ENCODE assay signal across 1 cellular context in the genomic region with DNA sequence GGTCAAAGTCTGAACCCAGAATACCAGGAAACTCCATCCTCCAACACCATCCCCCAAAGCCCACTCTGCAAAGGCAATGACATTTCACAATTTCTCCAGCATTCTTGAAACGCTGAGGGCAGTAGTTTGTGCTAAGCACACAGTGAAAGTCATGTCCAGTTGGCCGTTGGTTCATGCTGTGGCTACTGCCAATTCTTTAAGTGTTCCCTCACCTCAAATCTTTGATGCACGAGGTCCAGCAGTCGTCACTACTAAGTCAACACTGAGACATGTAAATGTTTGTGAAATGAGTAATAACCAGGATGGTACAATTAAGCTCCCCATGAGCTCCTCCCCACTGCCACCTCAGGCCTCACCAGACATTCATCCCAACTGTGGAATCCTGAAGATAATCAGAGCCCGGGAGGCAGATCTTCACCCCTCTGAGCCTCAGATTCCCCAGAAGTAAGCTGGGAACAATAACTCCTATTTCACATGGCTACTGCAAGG.
A peak's percentile ranks its signal among the peaks of the same experiment; 100 is the strongest.
TF ChIP-seq lines count a peak whose summit lies in the region.

No MANE protein-coding gene starts in this region.

TF ChIP-seq in HepG2, 621 proteins besides CTCF, POLR2A, EP300 and RAD21 (continued from another document and continues in another):
- TF ChIP-seq, protein P1, sequence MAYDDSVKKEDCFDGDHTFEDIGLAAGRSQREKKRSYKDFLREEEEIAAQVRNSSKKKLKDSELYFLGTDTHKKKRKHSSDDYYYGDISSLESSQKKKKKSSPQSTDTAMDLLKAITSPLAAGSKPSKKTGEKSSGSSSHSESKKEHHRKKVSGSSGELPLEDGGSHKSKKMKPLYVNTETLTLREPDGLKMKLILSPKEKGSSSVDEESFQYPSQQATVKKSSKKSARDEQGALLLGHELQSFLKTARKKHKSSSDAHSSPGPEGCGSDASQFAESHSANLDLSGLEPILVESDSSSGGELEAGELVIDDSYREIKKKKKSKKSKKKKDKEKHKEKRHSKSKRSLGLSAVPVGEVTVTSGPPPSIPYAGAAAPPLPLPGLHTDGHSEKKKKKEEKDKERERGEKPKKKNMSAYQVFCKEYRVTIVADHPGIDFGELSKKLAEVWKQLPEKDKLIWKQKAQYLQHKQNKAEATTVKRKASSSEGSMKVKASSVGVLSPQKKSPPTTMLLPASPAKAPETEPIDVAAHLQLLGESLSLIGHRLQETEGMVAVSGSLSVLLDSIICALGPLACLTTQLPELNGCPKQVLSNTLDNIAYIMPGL (CRISPR knock-in tag; IDR thresholded peaks at IDR 0.05; ENCODE audit: borderline replicate concordance in 1 of 2, low read depth in 1 of 2) = peak in 1 of 2 experiments; percentile 39; a peak in 1 of 4 replicates
- TF ChIP-seq ASH2L (IDR thresholded peaks at IDR 0.05; ENCODE audit: insufficient read length, low read depth, low read length) = peak; percentile 84
- TF ChIP-seq, protein P2, sequence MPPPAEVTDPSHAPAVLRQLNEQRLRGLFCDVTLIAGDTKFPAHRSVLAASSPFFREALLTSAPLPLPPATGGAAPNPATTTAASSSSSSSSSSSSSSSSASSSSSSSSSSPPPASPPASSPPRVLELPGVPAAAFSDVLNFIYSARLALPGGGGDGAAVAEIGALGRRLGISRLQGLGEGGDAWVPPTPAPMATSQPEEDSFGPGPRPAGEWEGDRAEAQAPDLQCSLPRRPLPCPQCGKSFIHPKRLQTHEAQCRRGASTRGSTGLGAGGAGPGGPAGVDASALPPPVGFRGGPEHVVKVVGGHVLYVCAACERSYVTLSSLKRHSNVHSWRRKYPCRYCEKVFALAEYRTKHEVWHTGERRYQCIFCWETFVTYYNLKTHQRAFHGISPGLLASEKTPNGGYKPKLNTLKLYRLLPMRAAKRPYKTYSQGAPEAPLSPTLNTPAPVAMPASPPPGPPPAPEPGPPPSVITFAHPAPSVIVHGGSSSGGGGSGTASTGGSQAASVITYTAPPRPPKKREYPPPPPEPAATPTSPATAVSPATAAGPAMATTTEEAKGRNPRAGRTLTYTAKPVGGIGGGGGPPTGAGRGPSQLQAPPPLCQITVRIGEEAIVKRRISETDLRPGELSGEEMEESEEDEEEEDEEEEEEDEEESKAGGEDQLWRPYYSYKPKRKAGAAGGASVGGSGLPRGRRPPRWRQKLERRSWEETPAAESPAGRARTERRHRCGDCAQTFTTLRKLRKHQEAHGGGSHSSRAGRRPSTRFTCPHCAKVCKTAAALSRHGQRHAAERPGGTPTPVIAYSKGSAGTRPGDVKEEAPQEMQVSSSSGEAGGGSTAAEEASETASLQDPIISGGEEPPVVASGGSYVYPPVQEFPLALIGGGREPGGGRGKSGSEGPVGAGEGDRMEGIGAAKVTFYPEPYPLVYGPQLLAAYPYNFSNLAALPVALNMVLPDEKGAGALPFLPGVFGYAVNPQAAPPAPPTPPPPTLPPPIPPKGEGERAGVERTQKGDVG (CRISPR knock-in tag; IDR thresholded peaks at IDR 0.05; ENCODE audit: borderline replicate concordance) = no peak
- no peak for TF ChIP-seq EZH2 (conservative IDR thresholded peaks at IDR 0.05; ENCODE audit: low read depth, low read length)
- TF ChIP-seq, protein P3, sequence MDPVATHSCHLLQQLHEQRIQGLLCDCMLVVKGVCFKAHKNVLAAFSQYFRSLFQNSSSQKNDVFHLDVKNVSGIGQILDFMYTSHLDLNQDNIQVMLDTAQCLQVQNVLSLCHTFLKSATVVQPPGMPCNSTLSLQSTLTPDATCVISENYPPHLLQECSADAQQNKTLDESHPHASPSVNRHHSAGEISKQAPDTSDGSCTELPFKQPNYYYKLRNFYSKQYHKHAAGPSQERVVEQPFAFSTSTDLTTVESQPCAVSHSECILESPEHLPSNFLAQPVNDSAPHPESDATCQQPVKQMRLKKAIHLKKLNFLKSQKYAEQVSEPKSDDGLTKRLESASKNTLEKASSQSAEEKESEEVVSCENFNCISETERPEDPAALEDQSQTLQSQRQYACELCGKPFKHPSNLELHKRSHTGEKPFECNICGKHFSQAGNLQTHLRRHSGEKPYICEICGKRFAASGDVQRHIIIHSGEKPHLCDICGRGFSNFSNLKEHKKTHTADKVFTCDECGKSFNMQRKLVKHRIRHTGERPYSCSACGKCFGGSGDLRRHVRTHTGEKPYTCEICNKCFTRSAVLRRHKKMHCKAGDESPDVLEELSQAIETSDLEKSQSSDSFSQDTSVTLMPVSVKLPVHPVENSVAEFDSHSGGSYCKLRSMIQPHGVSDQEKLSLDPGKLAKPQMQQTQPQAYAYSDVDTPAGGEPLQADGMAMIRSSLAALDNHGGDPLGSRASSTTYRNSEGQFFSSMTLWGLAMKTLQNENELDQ (CRISPR knock-in tag; IDR thresholded peaks at IDR 0.05; ENCODE audit: borderline replicate concordance) = no peak
- no peak; the same call in 1 of the 2 replicates for TF ChIP-seq ZBTB21 (CRISPR knock-in tag; IDR thresholded peaks at IDR 0.05)
- no peak for TF ChIP-seq ZNF101 (CRISPR knock-in tag; IDR thresholded peaks at IDR 0.05; ENCODE audit: borderline replicate concordance, low read depth)
- TF ChIP-seq, protein P4, sequence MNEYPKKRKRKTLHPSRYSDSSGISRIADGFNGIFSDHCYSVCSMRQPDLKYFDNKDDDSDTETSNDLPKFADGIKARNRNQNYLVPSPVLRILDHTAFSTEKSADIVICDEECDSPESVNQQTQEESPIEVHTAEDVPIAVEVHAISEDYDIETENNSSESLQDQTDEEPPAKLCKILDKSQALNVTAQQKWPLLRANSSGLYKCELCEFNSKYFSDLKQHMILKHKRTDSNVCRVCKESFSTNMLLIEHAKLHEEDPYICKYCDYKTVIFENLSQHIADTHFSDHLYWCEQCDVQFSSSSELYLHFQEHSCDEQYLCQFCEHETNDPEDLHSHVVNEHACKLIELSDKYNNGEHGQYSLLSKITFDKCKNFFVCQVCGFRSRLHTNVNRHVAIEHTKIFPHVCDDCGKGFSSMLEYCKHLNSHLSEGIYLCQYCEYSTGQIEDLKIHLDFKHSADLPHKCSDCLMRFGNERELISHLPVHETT (CRISPR knock-in tag; conservative IDR thresholded peaks at IDR 0.05) = 0 out of 2 replicates have a peak, but pooled peaks have one; percentile 45
- TF ChIP-seq GFI1 (CRISPR knock-in tag; IDR thresholded peaks at IDR 0.05; ENCODE audit: borderline replicate concordance) = peak; percentile 41; the same call in 1 of the 2 replicates
- no peak for TF ChIP-seq RFXAP (CRISPR knock-in tag; IDR thresholded peaks at IDR 0.05; ENCODE audit: borderline replicate concordance)
- no peak for TF ChIP-seq ZNF207 (IDR thresholded peaks at IDR 0.05; ENCODE audit: borderline replicate concordance)
- TF ChIP-seq NR2C2 (CRISPR knock-in tag; IDR thresholded peaks at IDR 0.05; ENCODE audit: borderline replicate concordance) = peak; percentile 42; the same call in 1 of the 2 replicates
- TF ChIP-seq SALL1 (CRISPR knock-in tag; IDR thresholded peaks at IDR 0.05) = peak; percentile 87
- TF ChIP-seq ZC3H13 (CRISPR knock-in tag; IDR thresholded peaks at IDR 0.05) = peak; percentile 70; the same call in 1 of the 2 replicates
- TF ChIP-seq ZNF121 (CRISPR knock-in tag; IDR thresholded peaks at IDR 0.05) = no peak
- peak; percentile 90 for TF ChIP-seq ZNF264 (CRISPR knock-in tag; IDR thresholded peaks at IDR 0.05)
- no peak for TF ChIP-seq NR3C1 (CRISPR knock-in tag; IDR thresholded peaks at IDR 0.05)
- TF ChIP-seq, protein P5, sequence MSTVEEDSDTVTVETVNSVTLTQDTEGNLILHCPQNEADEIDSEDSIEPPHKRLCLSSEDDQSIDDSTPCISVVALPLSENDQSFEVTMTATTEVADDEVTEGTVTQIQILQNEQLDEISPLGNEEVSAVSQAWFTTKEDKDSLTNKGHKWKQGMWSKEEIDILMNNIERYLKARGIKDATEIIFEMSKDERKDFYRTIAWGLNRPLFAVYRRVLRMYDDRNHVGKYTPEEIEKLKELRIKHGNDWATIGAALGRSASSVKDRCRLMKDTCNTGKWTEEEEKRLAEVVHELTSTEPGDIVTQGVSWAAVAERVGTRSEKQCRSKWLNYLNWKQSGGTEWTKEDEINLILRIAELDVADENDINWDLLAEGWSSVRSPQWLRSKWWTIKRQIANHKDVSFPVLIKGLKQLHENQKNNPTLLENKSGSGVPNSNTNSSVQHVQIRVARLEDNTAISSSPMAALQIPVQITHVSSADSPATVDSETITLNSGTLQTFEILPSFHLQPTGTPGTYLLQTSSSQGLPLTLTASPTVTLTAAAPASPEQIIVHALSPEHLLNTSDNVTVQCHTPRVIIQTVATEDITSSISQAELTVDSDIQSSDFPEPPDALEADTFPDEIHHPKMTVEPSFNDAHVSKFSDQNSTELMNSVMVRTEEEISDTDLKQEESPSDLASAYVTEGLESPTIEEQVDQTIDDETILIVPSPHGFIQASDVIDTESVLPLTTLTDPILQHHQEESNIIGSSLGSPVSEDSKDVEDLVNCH (CRISPR knock-in tag; IDR thresholded peaks at IDR 0.05) = no peak
- no peak for TF ChIP-seq ZNF616 (CRISPR knock-in tag; IDR thresholded peaks at IDR 0.05; ENCODE audit: low read depth)
- TF ChIP-seq, protein P6, sequence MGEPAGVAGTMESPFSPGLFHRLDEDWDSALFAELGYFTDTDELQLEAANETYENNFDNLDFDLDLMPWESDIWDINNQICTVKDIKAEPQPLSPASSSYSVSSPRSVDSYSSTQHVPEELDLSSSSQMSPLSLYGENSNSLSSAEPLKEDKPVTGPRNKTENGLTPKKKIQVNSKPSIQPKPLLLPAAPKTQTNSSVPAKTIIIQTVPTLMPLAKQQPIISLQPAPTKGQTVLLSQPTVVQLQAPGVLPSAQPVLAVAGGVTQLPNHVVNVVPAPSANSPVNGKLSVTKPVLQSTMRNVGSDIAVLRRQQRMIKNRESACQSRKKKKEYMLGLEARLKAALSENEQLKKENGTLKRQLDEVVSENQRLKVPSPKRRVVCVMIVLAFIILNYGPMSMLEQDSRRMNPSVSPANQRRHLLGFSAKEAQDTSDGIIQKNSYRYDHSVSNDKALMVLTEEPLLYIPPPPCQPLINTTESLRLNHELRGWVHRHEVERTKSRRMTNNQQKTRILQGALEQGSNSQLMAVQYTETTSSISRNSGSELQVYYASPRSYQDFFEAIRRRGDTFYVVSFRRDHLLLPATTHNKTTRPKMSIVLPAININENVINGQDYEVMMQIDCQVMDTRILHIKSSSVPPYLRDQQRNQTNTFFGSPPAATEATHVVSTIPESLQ (CRISPR knock-in tag; conservative IDR thresholded peaks at IDR 0.05) = no peak
- TF ChIP-seq, protein P7, sequence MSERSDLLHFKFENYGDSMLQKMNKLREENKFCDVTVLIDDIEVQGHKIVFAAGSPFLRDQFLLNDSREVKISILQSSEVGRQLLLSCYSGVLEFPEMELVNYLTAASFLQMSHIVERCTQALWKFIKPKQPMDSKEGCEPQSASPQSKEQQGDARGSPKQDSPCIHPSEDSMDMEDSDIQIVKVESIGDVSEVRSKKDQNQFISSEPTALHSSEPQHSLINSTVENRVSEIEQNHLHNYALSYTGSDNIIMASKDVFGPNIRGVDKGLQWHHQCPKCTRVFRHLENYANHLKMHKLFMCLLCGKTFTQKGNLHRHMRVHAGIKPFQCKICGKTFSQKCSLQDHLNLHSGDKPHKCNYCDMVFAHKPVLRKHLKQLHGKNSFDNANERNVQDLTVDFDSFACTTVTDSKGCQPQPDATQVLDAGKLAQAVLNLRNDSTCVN (CRISPR knock-in tag; IDR thresholded peaks at IDR 0.05; ENCODE audit: borderline replicate concordance) = peak; percentile 86
- TF ChIP-seq PCBP1 (IDR thresholded peaks at IDR 0.05; ENCODE audit: borderline replicate concordance, low read depth, low read length) = no peak
- peak; percentile 59; the same call in 1 of the 2 replicates for TF ChIP-seq ZNF12 (CRISPR knock-in tag; IDR thresholded peaks at IDR 0.05)
- TF ChIP-seq GZF1 (CRISPR knock-in tag; IDR thresholded peaks at IDR 0.05) = no peak
- TF ChIP-seq KLF15 (CRISPR knock-in tag; IDR thresholded peaks at IDR 0.05; ENCODE audit: borderline replicate concordance) = no peak
- peak; percentile 30; the same call in 1 of the 2 replicates for TF ChIP-seq KDM2A (CRISPR knock-in tag; IDR thresholded peaks at IDR 0.05; ENCODE audit: borderline replicate concordance, low read depth)
- no peak for TF ChIP-seq ZNF20 (CRISPR knock-in tag; IDR thresholded peaks at IDR 0.05)
- no peak for TF ChIP-seq ZNF776 (CRISPR knock-in tag; IDR thresholded peaks at IDR 0.05)
- TF ChIP-seq SKI (IDR thresholded peaks at IDR 0.05; ENCODE audit: partially characterized antibody) = peak; percentile 72
- TF ChIP-seq ARNTL (CRISPR knock-in tag; IDR thresholded peaks at IDR 0.05) = no peak
- TF ChIP-seq NFRKB (IDR thresholded peaks at IDR 0.05) = no peak
- no peak; the same call in 1 of the 2 replicates for TF ChIP-seq CHD4 (IDR thresholded peaks at IDR 0.05; ENCODE audit: borderline replicate concordance, low read length)
- TF ChIP-seq KLF16 (CRISPR knock-in tag; IDR thresholded peaks at IDR 0.05) = peak in 1 of 2 experiments; percentile 60; a peak in 2 of 4 replicates
- TF ChIP-seq FOXP1 (IDR thresholded peaks at IDR 0.05) = no peak
- TF ChIP-seq FOXP1 (CRISPR knock-in tag; IDR thresholded peaks at IDR 0.05) = peak; percentile 62; the same call in 1 of the 2 replicates
- no peak for TF ChIP-seq NFKB2 (CRISPR knock-in tag; IDR thresholded peaks at IDR 0.05; ENCODE audit: borderline replicate concordance)
- TF ChIP-seq ZNF569 (CRISPR knock-in tag; IDR thresholded peaks at IDR 0.05; ENCODE audit: borderline replicate concordance) = no peak
- peak; percentile 59 for TF ChIP-seq BORCS8-MEF2B (CRISPR knock-in tag; IDR thresholded peaks at IDR 0.05)
- TF ChIP-seq ZNF619 (CRISPR knock-in tag; IDR thresholded peaks at IDR 0.05) = no peak
- TF ChIP-seq, protein P8, sequence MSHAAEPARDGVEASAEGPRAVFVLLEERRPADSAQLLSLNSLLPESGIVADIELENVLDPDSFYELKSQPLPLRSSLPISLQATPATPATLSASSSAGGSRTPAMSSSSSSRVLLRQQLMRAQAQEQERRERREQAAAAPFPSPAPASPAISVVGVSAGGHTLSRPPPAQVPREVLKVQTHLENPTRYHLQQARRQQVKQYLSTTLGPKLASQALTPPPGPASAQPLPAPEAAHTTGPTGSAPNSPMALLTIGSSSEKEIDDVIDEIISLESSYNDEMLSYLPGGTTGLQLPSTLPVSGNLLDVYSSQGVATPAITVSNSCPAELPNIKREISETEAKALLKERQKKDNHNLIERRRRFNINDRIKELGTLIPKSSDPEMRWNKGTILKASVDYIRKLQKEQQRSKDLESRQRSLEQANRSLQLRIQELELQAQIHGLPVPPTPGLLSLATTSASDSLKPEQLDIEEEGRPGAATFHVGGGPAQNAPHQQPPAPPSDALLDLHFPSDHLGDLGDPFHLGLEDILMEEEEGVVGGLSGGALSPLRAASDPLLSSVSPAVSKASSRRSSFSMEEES (CRISPR knock-in tag; IDR thresholded peaks at IDR 0.05) = peak; percentile 80
- TF ChIP-seq NCOA2 (CRISPR knock-in tag; IDR thresholded peaks at IDR 0.05) = peak; percentile 87
- TF ChIP-seq ZKSCAN5 (CRISPR knock-in tag; IDR thresholded peaks at IDR 0.05) = no peak
- no peak for TF ChIP-seq NCOA5 (CRISPR knock-in tag; IDR thresholded peaks at IDR 0.05)
- TF ChIP-seq ZBTB8A (CRISPR knock-in tag; IDR thresholded peaks at IDR 0.05; ENCODE audit: borderline replicate concordance, low read depth) = no peak
- TF ChIP-seq MEF2D (CRISPR knock-in tag; IDR thresholded peaks at IDR 0.05) = peak; percentile 75
- no peak for TF ChIP-seq ZBTB1 (CRISPR knock-in tag; IDR thresholded peaks at IDR 0.05; ENCODE audit: borderline replicate concordance)
